In the genomic region with DNA sequence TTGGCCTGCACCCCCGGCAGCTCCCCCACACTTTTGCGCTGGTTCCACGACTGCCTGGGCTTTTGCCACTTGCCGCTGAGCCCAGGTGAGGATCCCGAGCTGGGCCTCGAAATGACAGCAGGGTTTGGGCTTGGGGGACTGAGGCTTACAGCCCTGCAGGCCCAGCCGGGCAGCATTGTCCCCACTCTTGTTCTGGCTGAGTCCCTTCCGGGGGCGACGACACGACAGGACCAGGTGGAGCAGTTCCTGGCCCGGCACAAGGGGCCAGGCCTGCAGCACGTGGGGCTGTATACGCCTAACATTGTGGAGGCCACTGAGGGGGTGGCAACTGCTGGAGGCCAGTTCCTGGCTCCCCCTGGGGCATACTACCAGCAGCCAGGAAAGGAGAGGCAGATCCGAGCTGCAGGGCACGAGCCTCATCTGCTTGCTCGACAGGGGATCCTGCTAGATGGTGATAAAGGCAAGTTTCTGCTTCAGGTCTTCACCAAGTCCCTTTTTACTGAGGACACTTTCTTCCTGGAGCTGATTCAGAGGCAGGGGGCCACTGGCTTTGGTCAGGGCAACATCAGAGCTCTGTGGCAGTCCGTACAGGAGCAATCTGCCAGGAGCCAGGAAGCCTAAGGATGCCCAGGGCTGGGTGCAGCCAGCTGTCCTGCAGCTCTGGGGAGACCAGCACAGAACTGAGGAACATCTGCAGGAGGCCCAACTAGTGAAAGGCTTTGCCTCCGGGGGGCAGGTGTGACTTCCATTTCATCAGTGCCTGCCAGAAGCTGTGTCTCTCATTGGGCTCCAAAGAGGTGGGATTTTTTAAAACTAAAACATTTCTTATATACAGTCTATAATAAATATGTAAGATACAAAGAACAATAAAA, we compare ENCODE assay signal across 10 cellular contexts. TPM values are rescaled to one million over a fixed set of nuclear protein-coding genes. Genes with fewer than 3 reads are reported as not detected.
DNase-seq lines count a peak whose midpoint lies in the region; ATAC-seq and FAIRE-seq lines count a peak whose summit lies in the region.
"Had no signal": no experiment of that assay in that cellular context is flagged by ENCODE, and none has a peak within 500 bp of the region (broad histone marks: within the 10 kb centered on the region; RNA-seq: fewer than 3 reads in every experiment).

No MANE protein-coding gene starts in this region.

- H3K36me3 Mint-ChIP-seq in activated naive CD8-positive, alpha-beta T cell treated with anti-CD3 and anti-CD28 coated beads, Interleukin-2, amount 50 U/mL, for 24 hours (ENCODE audit: low read depth): peaks cover 22% of the 10 kb centered on the region
- no peaks in the 10 kb centered on the region for H3K36me3 Mint-ChIP-seq in natural killer cell treated with Interleukin-12 subunit alpha and Interleukin-12 subunit beta and Interleukin-15 and Interleukin-18, amount 100 ng/mL, for 72 hours

- H3K9me3 Mint-ChIP-seq in activated naive CD8-positive, alpha-beta T cell treated with anti-CD3 and anti-CD28 coated beads, Interleukin-2, amount 50 U/mL, for 24 hours: no peaks in the 10 kb centered on the region
- no peaks in the 10 kb centered on the region for H3K9me3 Mint-ChIP-seq in natural killer cell treated with Interleukin-12 subunit alpha and Interleukin-12 subunit beta and Interleukin-15 and Interleukin-18, amount 100 ng/mL, for 72 hours

- DNase-seq in DMS53 (lab: John Stamatoyannopoulos, UW) (peak; percentile 54), DMS53 treated with DMSO at 0.1 percent for 48 hours (lab: John Stamatoyannopoulos, UW; ENCODE audit: unreplicated experiment) (no peak), HUDEP-2 (lab: John Stamatoyannopoulos, UW; ENCODE audit: unreplicated experiment in 76 of 76) (peak in 51 of 76 experiments; percentile 11 to 58 (median 36)), HTR-8/SVneo (ENCODE audit: insufficient read length, low spot score) (no peak), T1000 (lab: John Stamatoyannopoulos, UW) (no peak), hippocampal formation (lab: John Stamatoyannopoulos, UW) (no peak)
- DNase-seq in activated naive CD8-positive, alpha-beta T cell treated with anti-CD3 and anti-CD28 coated beads, Interleukin-2, amount 50 U/mL, for 24 hours: no peak
- no peak for DNase-seq in natural killer cell treated with Interleukin-12 subunit alpha and Interleukin-12 subunit beta and Interleukin-15 and Interleukin-18, amount 100 ng/mL, for 72 hours (ENCODE audit: low spot score)

- H3K4me3 Mint-ChIP-seq in activated naive CD8-positive, alpha-beta T cell treated with anti-CD3 and anti-CD28 coated beads, Interleukin-2, amount 50 U/mL, for 24 hours: peak overlapping the region; percentile 85
- H3K4me3 Mint-ChIP-seq in natural killer cell treated with Interleukin-12 subunit alpha and Interleukin-12 subunit beta and Interleukin-15 and Interleukin-18, amount 100 ng/mL, for 72 hours: peak overlapping the region; percentile 77

- H3K4me1 Mint-ChIP-seq in activated naive CD8-positive, alpha-beta T cell treated with anti-CD3 and anti-CD28 coated beads, Interleukin-2, amount 50 U/mL, for 24 hours: peaks cover 26% of the 10 kb centered on the region
- H3K4me1 Mint-ChIP-seq in natural killer cell treated with Interleukin-12 subunit alpha and Interleukin-12 subunit beta and Interleukin-15 and Interleukin-18, amount 100 ng/mL, for 72 hours (ENCODE audit: low read depth in 2 of 2): no peaks in the 10 kb centered on the region

- ATAC-seq in activated naive CD8-positive, alpha-beta T cell treated with anti-CD3 and anti-CD28 coated beads, Interleukin-2, amount 50 U/mL, for 24 hours: peak; percentile 31
- ATAC-seq in natural killer cell treated with Interleukin-12 subunit alpha and Interleukin-12 subunit beta and Interleukin-15 and Interleukin-18, amount 100 ng/mL, for 72 hours: peak in 1 of 2 donors; percentile 35

- H3K27me3 Mint-ChIP-seq in activated naive CD8-positive, alpha-beta T cell treated with anti-CD3 and anti-CD28 coated beads, Interleukin-2, amount 50 U/mL, for 24 hours: no peaks in the 10 kb centered on the region
- no peaks in the 10 kb centered on the region for H3K27me3 Mint-ChIP-seq in natural killer cell treated with Interleukin-12 subunit alpha and Interleukin-12 subunit beta and Interleukin-15 and Interleukin-18, amount 100 ng/mL, for 72 hours

- peak overlapping the region; percentile 75 for H3K27ac Mint-ChIP-seq in activated naive CD8-positive, alpha-beta T cell treated with anti-CD3 and anti-CD28 coated beads, Interleukin-2, amount 50 U/mL, for 24 hours
- H3K27ac Mint-ChIP-seq in natural killer cell treated with Interleukin-12 subunit alpha and Interleukin-12 subunit beta and Interleukin-15 and Interleukin-18, amount 100 ng/mL, for 72 hours: no peak overlapping the region

- no peak for FAIRE-seq in HTR-8/SVneo (lab: Jason Lieb, UNC)
- FAIRE-seq: A204.1, islet of Langerhans had no signal

RNA-seq across cellular contexts. Expression of a gene that starts 1.2 kb away (rescaled TPM):
- 10 to 100 TPM in 1 of 2 donors, 1 to 10 TPM in 1; 8.6 to 51.9 TPM for total RNA-seq in natural killer cell treated with Interleukin-12 subunit alpha and Interleukin-12 subunit beta and Interleukin-15 and Interleukin-18, amount 100 ng/mL, for 72 hours

RNA-seq across cellular contexts. Expression of a gene that starts 12.1 kb away (rescaled TPM):
- total RNA-seq in natural killer cell treated with Interleukin-12 subunit alpha and Interleukin-12 subunit beta and Interleukin-15 and Interleukin-18, amount 100 ng/mL, for 72 hours: 10 to 100 TPM; 29.8 to 43.6 TPM

RNA-seq across cellular contexts. Expression of a gene that starts 12.4 kb away (rescaled TPM):
- total RNA-seq in natural killer cell treated with Interleukin-12 subunit alpha and Interleukin-12 subunit beta and Interleukin-15 and Interleukin-18, amount 100 ng/mL, for 72 hours: 10 to 100 TPM; 30.5 to 63.2 TPM

Comparison
In these comparisons a context has a peak if more than half of its experiments do, and no peak if none do; other contexts are left out.
1. DNase-seq: peak in DMS53 (single experiment) and HUDEP-2 (51 of 76); none in DMS53 treated with DMSO at 0.1 percent for 48 hours (single experiment), activated naive CD8-positive, alpha-beta T cell treated with anti-CD3 and anti-CD28 coated beads, Interleukin-2, amount 50 U/mL, for 24 hours (single experiment), natural killer cell treated with Interleukin-12 subunit alpha and Interleukin-12 subunit beta and Interleukin-15 and Interleukin-18, amount 100 ng/mL, for 72 hours (single experiment), HTR-8/SVneo (single experiment), T1000 (single experiment) and hippocampal formation (0 of 2).